Comparison of ENCODE assay signal across 8 cellular contexts in genomic region chr11:2901196-2901796, GRCh38. TPM values are rescaled to one million over a fixed set of nuclear protein-coding genes. Genes with fewer than 3 reads are reported as not detected.
DNase-seq lines count a peak whose midpoint lies in the region; ATAC-seq and TF ChIP-seq lines count a peak whose summit lies in the region.

No MANE protein-coding gene starts in this region.

- no peak for TF ChIP-seq POLR2A in upper lobe of left lung (IDR thresholded peaks at IDR 0.05)

- no peaks in the 10 kb centered on the region for H3K27me3 Mint-ChIP-seq in activated T-cell treated with anti-CD3 and anti-CD28 coated beads, Interleukin-2, amount 50 U/mL, for 4 hours (ENCODE audit: low read depth)
- H3K27me3 Mint-ChIP-seq in MCF 10A (ENCODE audit: insufficient read depth, unreplicated experiment): no peaks in the 10 kb centered on the region

- peak overlapping the region; percentile 63 for H3K4me3 Mint-ChIP-seq in activated T-cell treated with anti-CD3 and anti-CD28 coated beads, Interleukin-2, amount 50 U/mL, for 4 hours
- H3K4me3 Mint-ChIP-seq in MCF 10A (ENCODE audit: unreplicated experiment): peak overlapping the region; percentile 47

- TF ChIP-seq CTCF in MCF 10A (IDR thresholded peaks at IDR 0.05; ENCODE audit: unreplicated experiment): no peak
- no peak for TF ChIP-seq CTCF in upper lobe of left lung (IDR thresholded peaks at IDR 0.05)

- WGBS in mesodermal cell (ENCODE audit: insufficient coverage in 2 of 2), 2 experiments: 84 to 90% methylated on average over 12 to 14 of the region's 16 CpGs
- WGBS in upper lobe of left lung, 2 donors: 90 to 91% methylated on average over 16 of the region's 16 CpGs

- POLR2A ChIA-PET in MCF 10A (lab: Yijun Ruan, JAX): interaction anchor here (1.0 to 3.4 kb wide), 3 partner anchors 10 to 76 kb away, joined by 4 to 32 read pairs (median 8); partner anchors contain the start of gene PHLDA2

- ATAC-seq in activated T-cell treated with anti-CD3 and anti-CD28 coated beads, Interleukin-2, amount 50 U/mL, for 4 hours: no peak
- no peak for ATAC-seq in upper lobe of left lung (ENCODE audit: low FRiP score in 2 of 2)
- ATAC-seq in activated CD4-positive, CD25-positive, alpha-beta regulatory T cell treated with anti-CD3 and anti-CD28 coated beads, Interleukin-2, amount 50 U/mL, for 24 hours: no peak

- H3K4me1 ChIP-seq in mesodermal cell (ENCODE audit: control insufficient read depth, insufficient read depth, low read length, poor library complexity, severe bottlenecking) (peaks cover 31% of the 10 kb centered on the region), upper lobe of left lung (peaks cover 38 to 63% (median 50%) of the 10 kb centered on the region in 4 donors)

- H3K27ac ChIP-seq in mesodermal cell (ENCODE audit: low read depth, low read length, severe bottlenecking): no peak overlapping the region
- peak overlapping the region; percentile 77 to 94 (median 88) for H3K27ac ChIP-seq in upper lobe of left lung

- H3K4me3 ChIP-seq in mesodermal cell (ENCODE audit: extremely low read depth, insufficient read depth, low read length, poor library complexity, severe bottlenecking) (peak overlapping the region; percentile 57), upper lobe of left lung (peak overlapping the region in 3 of 4 donors; percentile 66 to 74 (median 74))

- H3K36me3 Mint-ChIP-seq in activated T-cell treated with anti-CD3 and anti-CD28 coated beads, Interleukin-2, amount 50 U/mL, for 4 hours (ENCODE audit: insufficient read depth): peaks cover 12% of the 10 kb centered on the region
- no peaks in the 10 kb centered on the region for H3K36me3 Mint-ChIP-seq in MCF 10A (ENCODE audit: insufficient read depth, unreplicated experiment)

- H3K36me3 ChIP-seq in mesodermal cell (ENCODE audit: control insufficient read depth, insufficient read depth, low read length) (no peaks in the 10 kb centered on the region), upper lobe of left lung (no peaks in the 10 kb centered on the region)

- H3K4me1 Mint-ChIP-seq in activated T-cell treated with anti-CD3 and anti-CD28 coated beads, Interleukin-2, amount 50 U/mL, for 4 hours (ENCODE audit: low read depth): peaks cover 41% of the 10 kb centered on the region
- H3K4me1 Mint-ChIP-seq in MCF 10A (ENCODE audit: insufficient read depth, unreplicated experiment): peaks cover 48% of the 10 kb centered on the region

- no peaks in the 10 kb centered on the region for H3K9me3 ChIP-seq in mesodermal cell (ENCODE audit: control insufficient read depth, low read length)
- H3K9me3 ChIP-seq in upper lobe of left lung: no peaks in the 10 kb centered on the region

- H3K27me3 ChIP-seq in upper lobe of left lung: no peaks in the 10 kb centered on the region

- BruUV-seq in MCF 10A (replicated peaks; lab: Mats Ljungman, UMichigan): no TSS peak

- TF ChIP-seq EP300 in upper lobe of left lung (IDR thresholded peaks at IDR 0.05): no peak

- CTCF ChIA-PET in MCF 10A (lab: Yijun Ruan, JAX): interaction anchor here (0.6 to 2.0 kb wide), 4 partner anchors 10 to 370 kb away, joined by 3 to 6 read pairs (median 4); no protein-coding TSS in a partner anchor

- peaks cover 4% of the 10 kb centered on the region for H3K9me3 Mint-ChIP-seq in activated T-cell treated with anti-CD3 and anti-CD28 coated beads, Interleukin-2, amount 50 U/mL, for 4 hours
- no peaks in the 10 kb centered on the region for H3K9me3 Mint-ChIP-seq in MCF 10A (ENCODE audit: unreplicated experiment)

- DNase-seq in activated T-cell treated with anti-CD3 and anti-CD28 coated beads, Interleukin-2, amount 50 U/mL, for 4 hours: no peak
- DNase-seq in activated T-cell treated with anti-CD3 and anti-CD28 coated beads for 4 hours (no peak), MCF 10A (ENCODE audit: unreplicated experiment) (no peak), upper lobe of left lung (peak in 1 of 2 donors; percentile 67), middle frontal gyrus (ENCODE audit: extremely low spot score, low spot score) (no peak)
- DNase-seq in activated effector memory CD4-positive, alpha-beta T cell treated with anti-CD3 and anti-CD28 coated beads, Interleukin-2, amount 50 U/mL, for 16 hours: no peak

- no peak overlapping the region for H3K27ac Mint-ChIP-seq in MCF 10A (ENCODE audit: low read depth, unreplicated experiment)

- intact Hi-C loops in MCF 10A (cut with micrococcal nuclease): loop anchor here (5.0 kb wide), 1 partner anchor 724 kb away; no protein-coding TSS in a partner anchor

RNA-seq across cellular contexts. Expression of gene CDKN1C, which starts 15.7 kb away (rescaled TPM):
- 1 to 10 TPM in 1 of 3 donors, under 1 TPM in 2; 0.71 to 1.0 (median 0.76) TPM for total RNA-seq in activated T-cell treated with anti-CD3 and anti-CD28 coated beads, Interleukin-2, amount 50 U/mL, for 4 hours
- total RNA-seq in MCF 10A (2022): 5.7 and 6.9 TPM in 2 replicates
- polyA plus RNA-seq in mesodermal cell (2013, experiment 1 of 2): 126 TPM
- 129 TPM for polyA plus RNA-seq in mesodermal cell (2013, experiment 2 of 2)
- total RNA-seq in upper lobe of left lung: 10 to 100 TPM; 23.4 to 71.9 (median 33.6) TPM

RNA-seq across cellular contexts. Expression of gene PHLDA2, which starts 27.9 kb away (rescaled TPM):
- 10 to 100 TPM in 1 of 3 donors, 1 to 10 TPM in 2; 6.9 to 11.0 (median 8.6) TPM for total RNA-seq in activated T-cell treated with anti-CD3 and anti-CD28 coated beads, Interleukin-2, amount 50 U/mL, for 4 hours
- total RNA-seq in MCF 10A (2022): 118 and 135 TPM in 2 replicates
- 66.5 TPM for polyA plus RNA-seq in mesodermal cell (2013, experiment 1 of 2)
- polyA plus RNA-seq in mesodermal cell (2013, experiment 2 of 2): 50.0 TPM
- total RNA-seq in upper lobe of left lung: 10 to 100 TPM in 4 of 6 donors, 1 to 10 TPM in 1, not detected in 1; 8.6 to 38.9 (median 21.0) TPM
